ENCODE assay signal across 8 cellular contexts in the genomic region with DNA sequence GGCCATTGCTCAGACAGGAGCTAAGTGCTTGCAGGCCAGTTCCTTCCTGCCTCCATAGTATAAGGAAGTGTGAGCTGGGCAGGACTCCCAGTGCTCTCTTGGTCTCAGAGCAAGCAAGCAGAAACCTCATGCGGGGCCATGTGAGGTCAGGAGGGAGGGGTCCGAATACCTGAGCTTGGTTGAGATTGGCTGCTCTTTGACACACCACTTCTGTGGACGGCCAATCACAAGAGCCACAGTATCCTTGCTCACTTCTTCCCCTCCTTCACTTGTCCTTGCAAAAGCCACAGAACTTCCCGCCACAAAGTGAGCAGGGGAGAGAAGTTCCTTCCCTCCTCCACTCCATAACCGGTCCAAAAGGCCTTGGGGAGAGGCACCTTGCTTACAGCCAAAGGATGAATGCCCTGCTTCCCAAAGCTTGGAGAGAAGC. TPM values are rescaled to one million over a fixed set of nuclear protein-coding genes. Genes with fewer than 3 reads are reported as not detected.
DNase-seq lines count a peak whose midpoint lies in the region; ATAC-seq, FAIRE-seq and TF ChIP-seq lines count a peak whose summit lies in the region.

No MANE protein-coding gene starts in this region.

- no peaks in the 10 kb centered on the region for H4K20me1 ChIP-seq in KMS-11 (ENCODE audit: insufficient read depth)

- H3K9me3 ChIP-seq in body of pancreas: no peaks in the 10 kb centered on the region

- H3K4me3 ChIP-seq in KMS-11 (IDR thresholded peaks at IDR 0.05; ENCODE audit: insufficient read depth, low read depth, low read length): no peak overlapping the region
- H3K4me3 ChIP-seq in body of pancreas: no peak overlapping the region

- WGBS in body of pancreas, 2 donors: 5 to 20% methylated on average over 5 of the region's 5 CpGs

- H3K36me3 ChIP-seq in KMS-11 (ENCODE audit: insufficient read depth) (no peaks in the 10 kb centered on the region), body of pancreas (replicated peaks in 1 of 2; ENCODE audit: insufficient read depth in 1 of 2, low read depth in 2 of 2) (no peaks in the 10 kb centered on the region)

- H3K4me1 ChIP-seq in KMS-11 (ENCODE audit: low read depth, poor library complexity, severe bottlenecking): peaks cover 71% of the 10 kb centered on the region
- H3K4me1 ChIP-seq in body of pancreas: peaks cover 53% of the 10 kb centered on the region

- ATAC-seq in GM21723 (IDR thresholded peaks at IDR 0.05; ENCODE audit: unreplicated experiment): peak; percentile 95
- peak; percentile 90 for ATAC-seq in body of pancreas
- ATAC-seq in left colon: peak; percentile 95

- no peaks in the 10 kb centered on the region for H3K27me3 ChIP-seq in KMS-11 (ENCODE audit: insufficient read depth, low read depth)
- H3K27me3 ChIP-seq in body of pancreas: no peaks in the 10 kb centered on the region

- TF ChIP-seq POLR2A in body of pancreas (IDR thresholded peaks at IDR 0.05): peak in 2 of 3 donors; percentile 40 to 43

- no peak for FAIRE-seq in D721Med (lab: Jason Lieb, UNC)

- peak overlapping the region; percentile 13; the same call in 1 of the 2 replicates for H3K9ac ChIP-seq in KMS-11

- H2AFZ ChIP-seq in KMS-11 (ENCODE audit: low read depth): no peak overlapping the region; the same call in 1 of the 2 replicates

- intact Hi-C loops in body of pancreas (cut with DNase I): no loop called here
- intact Hi-C loops in left colon (cut with DNase I, micrococcal nuclease): no loop called here

- H3K27ac ChIP-seq in KMS-11 (peak overlapping the region; percentile 70), body of pancreas (peak overlapping the region; percentile 41 to 80 (median 69))

- DNase-seq in GF-D8 (lab: John Stamatoyannopoulos, UW) (peak; percentile 91), body of pancreas (peak; percentile 81 to 92 (median 88)), left colon (peak; percentile 63 to 86), D721Med (ENCODE audit: insufficient read length, low spot score) (no peak)
- DNase-seq in activated CD4-positive, CD25-positive, alpha-beta regulatory T cell treated with anti-CD3 and anti-CD28 coated beads, Interleukin-2, amount 50 U/mL, for 72 hours: no peak
- DNase-seq in effector CD8-positive, alpha-beta T cell (lab: John Stamatoyannopoulos, UW): no peak

- H3K4me2 ChIP-seq in KMS-11: peak overlapping the region; percentile 64

- TF ChIP-seq CTCF in KMS-11 (conservative IDR thresholded peaks at IDR 0.05; ENCODE audit: low read depth, low read length) (no peak), body of pancreas (IDR thresholded peaks at IDR 0.05) (no peak), D721Med (IDR thresholded peaks at IDR 0.05; ENCODE audit: insufficient read depth, missing control alignments) (no peak)

- no peaks in the 10 kb centered on the region for H3K79me2 ChIP-seq in KMS-11 (ENCODE audit: insufficient read depth, low read depth)

RNA-seq across cellular contexts. Expression of a gene that starts 56.7 kb away (rescaled TPM):
- 10 to 100 TPM in 1 of 2 donors, 1 to 10 TPM in 1; 6.5 to 18.1 TPM for total RNA-seq in body of pancreas
- total RNA-seq in left colon: 1 to 10 TPM; 8.1 to 9.4 TPM

Comparison
In these comparisons a context has a peak if more than half of its experiments do, and no peak if none do; other contexts are left out.
1. DNase-seq: peak in GF-D8 (single experiment), body of pancreas (4 of 4) and left colon (2 of 2); none in D721Med (single experiment), activated CD4-positive, CD25-positive, alpha-beta regulatory T cell treated with anti-CD3 and anti-CD28 coated beads, Interleukin-2, amount 50 U/mL, for 72 hours (single experiment) and effector CD8-positive, alpha-beta T cell (single experiment).
2. Peak in every context shown above with its lines, with median percentiles within 50 percentile points of each other: ATAC-seq.